Comparison of ENCODE assay signal across 8 cellular contexts in genomic region chr5:159263569-159263905, GRCh38. TPM values are rescaled to one million over a fixed set of nuclear protein-coding genes. Genes with fewer than 3 reads are reported as not detected.
DNase-seq lines count a peak whose midpoint lies in the region; ATAC-seq lines count a peak whose summit lies in the region.

No MANE protein-coding gene starts in this region.

- DNase-seq in activated T-helper 1 cell treated with anti-CD3 and anti-CD28 coated beads, Interleukin-12 subunit alpha, Interleukin-12 subunit beta, Interleukin-2, Interleukin-4 antibody, amounts not matched to agents 30 ng/mL and 10 ng/mL and 1 ng/mL, durations not matched to agents 14 hours and 24 hours and 36 hours (ENCODE audit: low spot score) = no peak
- DNase-seq in iPS DF 6.9 (ENCODE audit: low read depth, low spot score) = no peak
- no peak for DNase-seq in stimulated activated naive CD8-positive, alpha-beta T cell treated with anti-CD3 and anti-CD28 coated beads, Interleukin-15, Interleukin-2, amounts not matched to agents 100 U/mL and 50 U/mL, for 24 hours
- DNase-seq in HPDE6-E6E7 (ENCODE audit: extremely low spot score) = no peak
- no peak for DNase-seq in NCI-H774 (lab: John Stamatoyannopoulos, UW)
- no peak for DNase-seq in effector CD4-positive, alpha-beta T cell

- peak overlapping the region; percentile 96 for H3K4me3 Mint-ChIP-seq in activated T-helper 1 cell treated with anti-CD3 and anti-CD28 coated beads, Interleukin-12 subunit alpha, Interleukin-12 subunit beta, Interleukin-2, Interleukin-4 antibody, amounts not matched to agents 30 ng/mL and 10 ng/mL and 1 ng/mL, durations not matched to agents 14 hours and 24 hours and 36 hours

- no peak overlapping the region for H3K27ac ChIP-seq in iPS DF 6.9 (ENCODE audit: low read length)

- H3K36me3 ChIP-seq in iPS DF 6.9 (ENCODE audit: control insufficient read depth, insufficient read depth, low read length) = no peaks in the 10 kb centered on the region

- H3K4me1 Mint-ChIP-seq in activated T-helper 1 cell treated with anti-CD3 and anti-CD28 coated beads, Interleukin-12 subunit alpha, Interleukin-12 subunit beta, Interleukin-2, Interleukin-4 antibody, amounts not matched to agents 30 ng/mL and 10 ng/mL and 1 ng/mL, durations not matched to agents 14 hours and 24 hours and 36 hours (ENCODE audit: low read depth) = peaks cover 23% of the 10 kb centered on the region

- peaks cover 2% of the 10 kb centered on the region for H3K27me3 Mint-ChIP-seq in activated T-helper 1 cell treated with anti-CD3 and anti-CD28 coated beads, Interleukin-12 subunit alpha, Interleukin-12 subunit beta, Interleukin-2, Interleukin-4 antibody, amounts not matched to agents 30 ng/mL and 10 ng/mL and 1 ng/mL, durations not matched to agents 14 hours and 24 hours and 36 hours (ENCODE audit: insufficient read depth)

- H3K27ac Mint-ChIP-seq in activated T-helper 1 cell treated with anti-CD3 and anti-CD28 coated beads, Interleukin-12 subunit alpha, Interleukin-12 subunit beta, Interleukin-2, Interleukin-4 antibody, amounts not matched to agents 30 ng/mL and 10 ng/mL and 1 ng/mL, durations not matched to agents 14 hours and 24 hours and 36 hours = peak overlapping the region; percentile 98

- no CpG with 5 or more reads among the region's 10 CpGs for whole genome bisulfite sequencing in iPS DF 6.9 (ENCODE audit: insufficient coverage, insufficient read length)

- peak overlapping the region; percentile 89 for H3K4me3 ChIP-seq in iPS DF 6.9 (ENCODE audit: low read length)

- H3K27me3 ChIP-seq in iPS DF 6.9 (ENCODE audit: control insufficient read depth, insufficient read depth, low read length) = no peaks in the 10 kb centered on the region

- ATAC-seq in GM19351 (IDR thresholded peaks at IDR 0.05; ENCODE audit: unreplicated experiment) (peak; percentile 18), HG02981 (IDR thresholded peaks at IDR 0.05; ENCODE audit: unreplicated experiment) (peak; percentile 3)
- ATAC-seq in stimulated activated naive CD8-positive, alpha-beta T cell treated with anti-CD3 and anti-CD28 coated beads, Interleukin-15, Interleukin-2, amounts not matched to agents 100 U/mL and 50 U/mL, for 24 hours = peak; percentile 3

- no peaks in the 10 kb centered on the region for H3K4me1 ChIP-seq in iPS DF 6.9 (ENCODE audit: control insufficient read depth, insufficient read depth, low read length)

- peaks cover 35% of the 10 kb centered on the region for H3K36me3 Mint-ChIP-seq in activated T-helper 1 cell treated with anti-CD3 and anti-CD28 coated beads, Interleukin-12 subunit alpha, Interleukin-12 subunit beta, Interleukin-2, Interleukin-4 antibody, amounts not matched to agents 30 ng/mL and 10 ng/mL and 1 ng/mL, durations not matched to agents 14 hours and 24 hours and 36 hours (ENCODE audit: low read depth)

- intact Hi-C loops in activated T-helper 1 cell treated with anti-CD3 and anti-CD28 coated beads, Interleukin-12 subunit alpha, Interleukin-12 subunit beta, Interleukin-2, Interleukin-4 antibody, amounts not matched to agents 30 ng/mL and 10 ng/mL and 1 ng/mL, durations not matched to agents 14 hours and 24 hours and 36 hours (cut with micrococcal nuclease) = loop anchor here (1.0 to 5.0 kb wide), 10 partner anchors 23 to 1531 kb away; partner anchors contain the start of genes PWWP2A, RNF145, THG1L and TTC1

- peaks cover 20% of the 10 kb centered on the region for H3K9me3 Mint-ChIP-seq in activated T-helper 1 cell treated with anti-CD3 and anti-CD28 coated beads, Interleukin-12 subunit alpha, Interleukin-12 subunit beta, Interleukin-2, Interleukin-4 antibody, amounts not matched to agents 30 ng/mL and 10 ng/mL and 1 ng/mL, durations not matched to agents 14 hours and 24 hours and 36 hours

- H3K9me3 ChIP-seq in iPS DF 6.9 (ENCODE audit: control insufficient read depth, insufficient read depth, low read length) = no peaks in the 10 kb centered on the region

RNA-seq across cellular contexts. Expression of gene UBLCP1, which starts 0.4 kb away (rescaled TPM):
- 30.8 and 32.3 TPM in 2 replicates for total RNA-seq in activated T-helper 1 cell treated with anti-CD3 and anti-CD28 coated beads, Interleukin-12 subunit alpha, Interleukin-12 subunit beta, Interleukin-2, Interleukin-4 antibody, amounts not matched to agents 30 ng/mL and 10 ng/mL and 1 ng/mL, durations not matched to agents 14 hours and 24 hours and 36 hours

RNA-seq across cellular contexts. Expression of gene RNF145, which starts 54.2 kb away (rescaled TPM):
- total RNA-seq in activated T-helper 1 cell treated with anti-CD3 and anti-CD28 coated beads, Interleukin-12 subunit alpha, Interleukin-12 subunit beta, Interleukin-2, Interleukin-4 antibody, amounts not matched to agents 30 ng/mL and 10 ng/mL and 1 ng/mL, durations not matched to agents 14 hours and 24 hours and 36 hours = 179 TPM in 2 replicates
